Comparison of ENCODE assay signal across 15 cellular contexts in genomic region chr1:196105901-196106300, GRCh38.
"Had no signal": no experiment of that assay in that cellular context is flagged by ENCODE, and none has a peak within 500 bp of the region (broad histone marks: within the 10 kb centered on the region; RNA-seq: fewer than 3 reads in every experiment).

No MANE protein-coding gene starts in this region.

- H3K4me3 Mint-ChIP-seq: immature natural killer cell; neural crest cell; T-helper 2 cell treated with Interferon-gamma antibody and Interleukin-4, amounts not matched to agents 5 μg/mL and 100 μg/mL, for 36 hours had no signal

- DNase-seq: activated naive CD4-positive, alpha-beta T cell; esophagus squamous epithelium; heart left ventricle; immature natural killer cell; left cardiac atrium; lower lobe of right lung; sigmoid colon; stimulated activated CD4-positive, alpha-beta T cell treated with anti-CD3 and anti-CD28 coated beads, Interleukin-12 subunit alpha, Interleukin-12 subunit beta, amount 100 ng/mL, for 4 hours; stimulated activated CD4-positive, alpha-beta T cell treated with anti-CD3 and anti-CD28 coated beads, Interleukin-2, amount 100 ng/mL, for 24 hours had no signal

- ATAC-seq: heart left ventricle, left cardiac atrium, lower lobe of right lung had no signal

- H3K36me3 ChIP-seq: ascending aorta, esophagus squamous epithelium, heart left ventricle, lower lobe of right lung, sigmoid colon had no signal

- H3K4me3 ChIP-seq: ascending aorta, esophagus squamous epithelium, heart left ventricle, lower lobe of right lung, sigmoid colon had no signal

- H3K36me3 Mint-ChIP-seq: immature natural killer cell had no signal

- H3K9me3 ChIP-seq: esophagus squamous epithelium had no signal

- H3K4me1 ChIP-seq: ascending aorta, esophagus squamous epithelium, heart left ventricle, lower lobe of right lung, sigmoid colon had no signal

- H3K27ac ChIP-seq: ascending aorta, esophagus squamous epithelium, heart left ventricle, lower lobe of right lung, sigmoid colon had no signal

- H3K4me1 Mint-ChIP-seq: immature natural killer cell had no signal

- H3K27ac Mint-ChIP-seq: immature natural killer cell; T-helper 2 cell treated with Interferon-gamma antibody and Interleukin-4, amounts not matched to agents 5 μg/mL and 100 μg/mL, for 36 hours had no signal

- H3K27me3 ChIP-seq: ascending aorta, esophagus squamous epithelium, heart left ventricle, sigmoid colon had no signal

- FAIRE-seq: colon, endometrium, frontal cortex had no signal
